In the genomic region with DNA sequence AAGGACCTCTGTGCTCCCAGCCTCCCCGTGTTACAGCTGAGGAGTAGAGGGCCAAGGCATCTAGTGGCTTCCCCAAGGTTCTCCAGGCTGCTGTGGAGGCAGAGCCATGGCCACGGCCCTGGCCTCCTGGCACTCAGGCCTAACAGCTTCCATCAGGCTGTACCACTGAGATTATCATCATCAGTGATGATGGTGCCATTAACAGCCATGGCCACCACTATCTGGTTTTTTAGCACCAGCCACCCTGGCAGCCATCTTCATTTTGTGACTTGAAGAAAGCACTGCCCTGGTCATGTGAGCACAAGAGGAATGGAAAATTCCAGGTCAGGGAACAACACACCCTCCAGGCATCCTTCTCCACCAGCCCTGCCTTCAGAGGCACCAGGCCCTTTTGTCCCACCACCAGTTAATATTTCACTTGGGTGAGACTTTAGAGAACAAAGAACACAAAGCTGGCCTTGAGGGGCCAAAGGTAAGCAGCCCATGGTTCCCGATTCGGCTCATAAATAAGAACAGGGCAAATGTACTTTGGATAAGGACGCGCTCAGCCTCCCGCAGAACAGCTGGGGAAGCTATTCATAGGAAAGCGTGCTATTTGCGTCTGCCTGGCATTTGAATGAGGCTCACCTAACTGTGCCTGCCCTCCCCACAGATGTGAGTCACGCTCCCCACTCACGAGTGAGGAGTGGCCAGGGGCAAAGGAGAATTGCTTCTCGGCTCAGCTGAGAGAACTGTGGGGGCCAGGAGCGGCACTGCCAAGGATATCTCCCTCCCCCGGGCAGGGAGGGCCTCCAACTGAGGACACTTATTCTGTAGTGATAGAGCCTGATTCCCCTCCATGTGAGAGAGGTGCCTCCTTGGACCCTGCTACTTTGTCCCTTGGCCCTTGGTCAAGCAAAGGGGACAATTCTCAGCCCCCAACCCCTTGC, we compare ENCODE assay signal across 1 cellular context.
A peak's percentile ranks its signal among the peaks of the same experiment; 100 is the strongest.
TF ChIP-seq lines count a peak whose summit lies in the region.

No MANE protein-coding gene starts in this region.

TF ChIP-seq in HepG2, 621 proteins besides CTCF, POLR2A, EP300 and RAD21 (continued from another document and continues in another):
- TF ChIP-seq ZNF782 (CRISPR knock-in tag; IDR thresholded peaks at IDR 0.05; ENCODE audit: borderline replicate concordance), result peak; percentile 57; the same call in 1 of the 2 replicates
- TF ChIP-seq JUN (CRISPR knock-in tag; IDR thresholded peaks at IDR 0.05), result peak; percentile 83; the same call in 1 of the 2 replicates
- TF ChIP-seq, protein P1, sequence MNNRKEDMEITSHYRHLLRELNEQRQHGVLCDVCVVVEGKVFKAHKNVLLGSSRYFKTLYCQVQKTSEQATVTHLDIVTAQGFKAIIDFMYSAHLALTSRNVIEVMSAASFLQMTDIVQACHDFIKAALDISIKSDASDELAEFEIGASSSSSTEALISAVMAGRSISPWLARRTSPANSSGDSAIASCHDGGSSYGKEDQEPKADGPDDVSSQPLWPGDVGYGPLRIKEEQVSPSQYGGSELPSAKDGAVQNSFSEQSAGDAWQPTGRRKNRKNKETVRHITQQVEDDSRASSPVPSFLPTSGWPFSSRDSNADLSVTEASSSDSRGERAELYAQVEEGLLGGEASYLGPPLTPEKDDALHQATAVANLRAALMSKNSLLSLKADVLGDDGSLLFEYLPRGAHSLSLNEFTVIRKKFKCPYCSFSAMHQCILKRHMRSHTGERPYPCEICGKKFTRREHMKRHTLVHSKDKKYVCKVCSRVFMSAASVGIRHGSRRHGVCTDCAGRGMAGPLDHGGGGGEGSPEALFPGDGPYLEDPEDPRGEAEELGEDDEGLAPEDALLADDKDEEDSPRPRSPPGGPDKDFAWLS (CRISPR knock-in tag; IDR thresholded peaks at IDR 0.05; ENCODE audit: borderline replicate concordance), result 0 out of 2 replicates have a peak, but pooled peaks have one; percentile 52
- peak; percentile 62; the same call in 1 of the 2 replicates for TF ChIP-seq ZNF543 (CRISPR knock-in tag; IDR thresholded peaks at IDR 0.05)
- TF ChIP-seq SP1 (IDR thresholded peaks at IDR 0.05), result no peak
- peak; percentile 43; the same call in 1 of the 2 replicates for TF ChIP-seq SP1 (CRISPR knock-in tag; IDR thresholded peaks at IDR 0.05)
- peak; percentile 34; the same call in 1 of the 2 replicates for TF ChIP-seq ZNF704 (CRISPR knock-in tag; IDR thresholded peaks at IDR 0.05; ENCODE audit: borderline replicate concordance)
- TF ChIP-seq ZNF781 (CRISPR knock-in tag; IDR thresholded peaks at IDR 0.05; ENCODE audit: borderline replicate concordance, not compliant biosample characterization), result peak; percentile 89
- no peak for TF ChIP-seq ZNF354B (CRISPR knock-in tag; IDR thresholded peaks at IDR 0.05)
- no peak for TF ChIP-seq ZNF17 (CRISPR knock-in tag; IDR thresholded peaks at IDR 0.05)
- TF ChIP-seq TEF (CRISPR knock-in tag; IDR thresholded peaks at IDR 0.05), result no peak
- no peak for TF ChIP-seq AKAP8 (CRISPR knock-in tag; IDR thresholded peaks at IDR 0.05)
- no peak for TF ChIP-seq ZNF589 (CRISPR knock-in tag; conservative IDR thresholded peaks at IDR 0.05)
- no peak for TF ChIP-seq ZNF570 (CRISPR knock-in tag; IDR thresholded peaks at IDR 0.05; ENCODE audit: borderline replicate concordance)
- peak; percentile 81; the same call in 1 of the 2 replicates for TF ChIP-seq ZNF703 (CRISPR knock-in tag; IDR thresholded peaks at IDR 0.05; ENCODE audit: borderline replicate concordance)
- TF ChIP-seq, protein P2, sequence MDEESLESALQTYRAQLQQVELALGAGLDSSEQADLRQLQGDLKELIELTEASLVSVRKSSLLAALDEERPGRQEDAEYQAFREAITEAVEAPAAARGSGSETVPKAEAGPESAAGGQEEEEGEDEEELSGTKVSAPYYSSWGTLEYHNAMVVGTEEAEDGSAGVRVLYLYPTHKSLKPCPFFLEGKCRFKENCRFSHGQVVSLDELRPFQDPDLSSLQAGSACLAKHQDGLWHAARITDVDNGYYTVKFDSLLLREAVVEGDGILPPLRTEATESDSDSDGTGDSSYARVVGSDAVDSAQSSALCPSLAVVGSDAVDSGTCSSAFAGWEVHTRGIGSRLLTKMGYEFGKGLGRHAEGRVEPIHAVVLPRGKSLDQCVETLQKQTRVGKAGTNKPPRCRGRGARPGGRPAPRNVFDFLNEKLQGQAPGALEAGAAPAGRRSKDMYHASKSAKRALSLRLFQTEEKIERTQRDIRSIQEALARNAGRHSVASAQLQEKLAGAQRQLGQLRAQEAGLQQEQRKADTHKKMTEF (CRISPR knock-in tag; IDR thresholded peaks at IDR 0.05), result peak; percentile 88
- TF ChIP-seq, protein P3, sequence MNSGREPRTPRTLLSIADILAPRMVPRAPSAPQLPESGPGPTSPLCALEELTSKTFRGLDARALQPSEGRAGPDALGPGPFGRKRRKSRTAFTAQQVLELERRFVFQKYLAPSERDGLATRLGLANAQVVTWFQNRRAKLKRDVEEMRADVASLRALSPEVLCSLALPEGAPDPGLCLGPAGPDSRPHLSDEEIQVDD (CRISPR knock-in tag; IDR thresholded peaks at IDR 0.05; ENCODE audit: borderline replicate concordance), result no peak
- no peak for TF ChIP-seq ETV6 (CRISPR knock-in tag; conservative IDR thresholded peaks at IDR 0.05)
- no peak for TF ChIP-seq ZNF615 (CRISPR knock-in tag; IDR thresholded peaks at IDR 0.05; ENCODE audit: borderline replicate concordance)
- TF ChIP-seq ZBTB1 (CRISPR knock-in tag; IDR thresholded peaks at IDR 0.05; ENCODE audit: borderline replicate concordance), result no peak
- TF ChIP-seq, protein P4, sequence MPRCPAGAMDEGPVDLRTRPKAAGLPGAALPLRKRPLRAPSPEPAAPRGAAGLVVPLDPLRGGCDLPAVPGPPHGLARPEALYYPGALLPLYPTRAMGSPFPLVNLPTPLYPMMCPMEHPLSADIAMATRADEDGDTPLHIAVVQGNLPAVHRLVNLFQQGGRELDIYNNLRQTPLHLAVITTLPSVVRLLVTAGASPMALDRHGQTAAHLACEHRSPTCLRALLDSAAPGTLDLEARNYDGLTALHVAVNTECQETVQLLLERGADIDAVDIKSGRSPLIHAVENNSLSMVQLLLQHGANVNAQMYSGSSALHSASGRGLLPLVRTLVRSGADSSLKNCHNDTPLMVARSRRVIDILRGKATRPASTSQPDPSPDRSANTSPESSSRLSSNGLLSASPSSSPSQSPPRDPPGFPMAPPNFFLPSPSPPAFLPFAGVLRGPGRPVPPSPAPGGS (CRISPR knock-in tag; IDR thresholded peaks at IDR 0.05), result 0 out of 2 replicates have a peak, but pooled peaks have one; percentile 24
- no peak for TF ChIP-seq MAFK (conservative IDR thresholded peaks at IDR 0.05 in 1 of 2, IDR thresholded peaks at IDR 0.05 in 1 of 2; ENCODE audit: low read length in 2 of 2)
- TF ChIP-seq, protein P5, sequence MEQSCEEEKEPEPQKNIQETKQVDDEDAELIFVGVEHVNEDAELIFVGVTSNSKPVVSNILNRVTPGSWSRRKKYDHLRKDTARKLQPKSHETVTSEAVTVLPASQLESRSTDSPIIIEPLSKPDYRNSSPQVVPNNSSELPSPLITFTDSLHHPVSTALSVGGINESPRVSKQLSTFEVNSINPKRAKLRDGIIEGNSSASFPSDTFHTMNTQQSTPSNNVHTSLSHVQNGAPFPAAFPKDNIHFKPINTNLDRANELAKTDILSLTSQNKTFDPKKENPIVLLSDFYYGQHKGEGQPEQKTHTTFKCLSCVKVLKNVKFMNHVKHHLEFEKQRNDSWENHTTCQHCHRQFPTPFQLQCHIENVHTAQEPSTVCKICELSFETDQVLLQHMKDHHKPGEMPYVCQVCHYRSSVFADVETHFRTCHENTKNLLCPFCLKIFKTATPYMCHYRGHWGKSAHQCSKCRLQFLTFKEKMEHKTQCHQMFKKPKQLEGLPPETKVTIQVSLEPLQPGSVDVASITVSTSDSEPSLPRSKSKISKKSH (CRISPR knock-in tag; IDR thresholded peaks at IDR 0.05; ENCODE audit: borderline replicate concordance), result no peak
- TF ChIP-seq KAT8 (CRISPR knock-in tag; IDR thresholded peaks at IDR 0.05), result peak; percentile 76
- TF ChIP-seq ZNF446 (CRISPR knock-in tag; IDR thresholded peaks at IDR 0.05), result no peak
- TF ChIP-seq ZNF777 (CRISPR knock-in tag; IDR thresholded peaks at IDR 0.05), result no peak
- no peak for TF ChIP-seq ZNF619 (CRISPR knock-in tag; IDR thresholded peaks at IDR 0.05)
- no peak for TF ChIP-seq NFYB (CRISPR knock-in tag; IDR thresholded peaks at IDR 0.05)
- TF ChIP-seq ZFY (CRISPR knock-in tag; IDR thresholded peaks at IDR 0.05), result peak; percentile 67
- TF ChIP-seq MEIS2 (CRISPR knock-in tag; IDR thresholded peaks at IDR 0.05), result peak; percentile 65; the same call in 1 of the 2 replicates
- 0 out of 2 replicates have a peak, but pooled peaks have one; percentile 73 for TF ChIP-seq CHCHD3 (CRISPR knock-in tag; IDR thresholded peaks at IDR 0.05)
- TF ChIP-seq IRX3 (CRISPR knock-in tag; IDR thresholded peaks at IDR 0.05; ENCODE audit: borderline replicate concordance, low read depth), result no peak
- no peak for TF ChIP-seq MXD4 (CRISPR knock-in tag; IDR thresholded peaks at IDR 0.05)
- TF ChIP-seq ZNF572 (CRISPR knock-in tag; IDR thresholded peaks at IDR 0.05), result no peak
- TF ChIP-seq, protein P6, sequence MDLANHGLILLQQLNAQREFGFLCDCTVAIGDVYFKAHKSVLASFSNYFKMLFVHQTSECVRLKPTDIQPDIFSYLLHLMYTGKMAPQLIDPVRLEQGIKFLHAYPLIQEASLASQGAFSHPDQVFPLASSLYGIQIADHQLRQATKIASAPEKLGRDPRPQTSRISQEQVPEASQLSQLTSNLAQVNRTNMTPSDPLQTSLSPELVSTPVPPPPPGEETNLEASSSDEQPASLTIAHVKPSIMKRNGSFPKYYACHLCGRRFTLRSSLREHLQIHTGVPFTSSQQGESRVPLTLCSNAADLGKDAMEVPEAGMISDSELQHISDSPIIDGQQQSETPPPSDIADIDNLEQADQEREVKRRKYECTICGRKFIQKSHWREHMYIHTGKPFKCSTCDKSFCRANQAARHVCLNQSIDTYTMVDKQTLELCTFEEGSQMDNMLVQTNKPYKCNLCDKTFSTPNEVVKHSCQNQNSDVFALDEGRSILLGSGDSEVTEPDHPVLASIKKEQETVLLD (CRISPR knock-in tag; IDR thresholded peaks at IDR 0.05; ENCODE audit: low read depth), result no peak
- TF ChIP-seq ESRRA (CRISPR knock-in tag; IDR thresholded peaks at IDR 0.05; ENCODE audit: low read depth), result peak; percentile 90; the same call in 1 of the 2 replicates
- TF ChIP-seq, protein P7, sequence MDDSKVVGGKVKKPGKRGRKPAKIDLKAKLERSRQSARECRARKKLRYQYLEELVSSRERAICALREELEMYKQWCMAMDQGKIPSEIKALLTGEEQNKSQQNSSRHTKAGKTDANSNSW (CRISPR knock-in tag; IDR thresholded peaks at IDR 0.05; ENCODE audit: borderline replicate concordance), result no peak
- TF ChIP-seq AHDC1 (CRISPR knock-in tag; IDR thresholded peaks at IDR 0.05; ENCODE audit: borderline replicate concordance), result peak; percentile 86; the same call in 1 of the 2 replicates
- TF ChIP-seq ETV5 (CRISPR knock-in tag; IDR thresholded peaks at IDR 0.05; ENCODE audit: borderline replicate concordance), result peak; percentile 58; the same call in 1 of the 2 replicates
- TF ChIP-seq ZNF138 (CRISPR knock-in tag; IDR thresholded peaks at IDR 0.05; ENCODE audit: low read depth), result no peak
- no peak for TF ChIP-seq ZNF282 (IDR thresholded peaks at IDR 0.05; ENCODE audit: partially characterized antibody)
